Comparison of ENCODE assay signal across 1 cellular context in the genomic region with DNA sequence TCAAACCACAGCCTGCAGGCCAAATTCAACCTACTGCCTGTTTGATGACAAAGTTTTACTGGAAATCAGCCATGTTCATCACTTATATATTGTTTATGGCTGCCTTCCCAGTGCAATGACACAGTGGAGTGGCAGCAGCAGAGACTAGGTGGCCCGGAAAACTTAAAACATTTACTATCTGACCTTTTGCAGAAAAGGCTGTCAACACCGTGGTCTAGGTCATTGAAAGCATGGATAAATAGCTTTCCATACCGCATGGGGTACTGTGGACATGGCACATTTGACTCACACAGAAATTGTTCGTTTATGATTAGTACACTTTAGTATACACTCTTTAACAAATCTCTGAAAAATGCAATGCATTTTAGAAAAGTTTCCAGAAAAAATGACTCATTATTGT.
TF ChIP-seq lines count a peak whose summit lies in the region.

No MANE protein-coding gene starts in this region.

TF ChIP-seq in IMR-90, 13 proteins besides CTCF, POLR2A, EP300 and RAD21:
- TF ChIP-seq FOS (IDR thresholded peaks at IDR 0.05; ENCODE audit: low read depth, low read length) = no peak
- TF ChIP-seq MAFK (IDR thresholded peaks at IDR 0.05; ENCODE audit: low read depth, low read length) = no peak
- no peak for TF ChIP-seq CEBPB (IDR thresholded peaks at IDR 0.05; ENCODE audit: low read depth, low read length)
- TF ChIP-seq BHLHE40 (IDR thresholded peaks at IDR 0.05; ENCODE audit: low read depth, low read length) = no peak
- no peak for TF ChIP-seq USF2 (IDR thresholded peaks at IDR 0.05; ENCODE audit: low read depth, low read length)
- no peak for TF ChIP-seq ELK1 (IDR thresholded peaks at IDR 0.05; ENCODE audit: borderline replicate concordance, low read depth, low read length)
- no peak for TF ChIP-seq MXI1 (IDR thresholded peaks at IDR 0.05; ENCODE audit: borderline replicate concordance, low read depth, low read length)
- TF ChIP-seq RFX5 (IDR thresholded peaks at IDR 0.05; ENCODE audit: low read depth, low read length) = no peak
- no peak for TF ChIP-seq CHD1 (IDR thresholded peaks at IDR 0.05; ENCODE audit: low read depth, low read length)
- TF ChIP-seq NFE2L2 (IDR thresholded peaks at IDR 0.05; ENCODE audit: low read depth, low read length) = no peak
- TF ChIP-seq RCOR1 (IDR thresholded peaks at IDR 0.05; ENCODE audit: insufficient replicate concordance, low read length) = no peak
- TF ChIP-seq SMC3 (IDR thresholded peaks at IDR 0.05; ENCODE audit: low read depth, low read length) = no peak
- TF ChIP-seq MAZ (IDR thresholded peaks at IDR 0.05; ENCODE audit: borderline replicate concordance, low read depth, low read length) = no peak
